ENCODE assay signal across 11 cellular contexts in the genomic region with DNA sequence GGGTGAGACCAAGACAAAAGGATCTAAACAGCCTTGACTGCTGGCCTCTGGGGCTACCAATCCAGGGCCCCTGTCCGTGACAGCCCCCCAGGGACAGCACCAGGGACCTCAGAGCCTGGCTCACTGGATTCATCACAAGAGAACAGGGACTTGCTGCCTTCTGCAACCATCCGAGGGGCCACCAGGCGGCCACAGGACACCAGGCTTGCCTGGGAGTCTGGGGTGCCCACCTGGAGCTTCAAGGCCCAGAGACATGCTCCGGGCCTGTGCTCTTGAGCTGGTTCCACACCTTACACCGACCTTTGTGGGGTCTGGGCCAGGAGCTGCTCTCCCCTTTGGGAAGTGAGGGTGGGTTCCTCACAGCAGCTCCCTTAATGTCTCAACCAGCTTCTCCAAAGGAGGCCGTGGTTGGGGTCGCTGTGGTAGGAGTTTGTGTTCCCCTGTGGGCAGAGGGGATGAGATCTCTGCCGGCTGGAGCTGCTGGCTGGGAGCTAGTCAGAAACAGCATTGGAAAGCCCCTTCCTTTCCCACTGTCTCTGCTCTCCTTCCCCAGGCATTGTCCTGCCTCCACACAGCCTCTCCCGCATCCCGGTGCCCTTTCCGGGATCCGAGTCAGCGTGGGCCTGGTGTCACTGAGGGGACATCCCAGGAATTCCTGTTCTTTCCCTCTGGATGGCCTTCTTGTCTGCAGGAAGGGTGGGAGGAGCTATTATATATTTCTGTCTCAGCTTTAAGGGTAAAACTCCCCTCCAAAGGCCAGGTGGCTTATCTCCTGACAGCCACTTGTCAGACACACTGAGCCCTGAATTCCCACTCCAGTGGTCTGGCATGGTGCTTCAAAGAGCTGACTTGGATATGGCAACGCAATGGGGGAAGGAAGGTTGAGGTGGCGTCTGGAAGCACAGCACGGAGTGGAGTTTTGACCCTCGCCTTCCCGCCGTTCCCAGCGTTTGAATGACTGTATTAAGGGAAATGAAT. TPM values are rescaled to one million over a fixed set of nuclear protein-coding genes. Genes with fewer than 3 reads are reported as not detected.
DNase-seq lines count a peak whose midpoint lies in the region; ATAC-seq and TF ChIP-seq lines count a peak whose summit lies in the region.
"Had no signal": no experiment of that assay in that cellular context is flagged by ENCODE, and none has a peak within 500 bp of the region (broad histone marks: within the 10 kb centered on the region; RNA-seq: fewer than 3 reads in every experiment).

No MANE protein-coding gene starts in this region.

- TF ChIP-seq CTCF in CD14-positive monocyte (IDR thresholded peaks at IDR 0.05): peak; percentile 34
- TF ChIP-seq CTCF in HFFc6 (IDR thresholded peaks at IDR 0.05): peak; percentile 66
- peak; percentile 21; the same call in 1 of the 2 replicates for TF ChIP-seq CTCF in VCaP (conservative IDR thresholded peaks at IDR 0.05)
- no peak for TF ChIP-seq CTCF in thyroid gland (IDR thresholded peaks at IDR 0.05)

- H3K27ac Mint-ChIP-seq in CD14-positive monocyte: peak overlapping the region in 1 of 7 donors; percentile 82
- H3K27ac Mint-ChIP-seq in HFFc6: no peak overlapping the region

- DNase-seq in CD14-positive monocyte (ENCODE audit: low spot score) (no peak), HFFc6 (no peak), left lobe of liver (ENCODE audit: low spot score) (peak; percentile 23), thyroid gland (no peak)
- DNase-seq in activated T-cell treated with anti-CD3 and anti-CD28 coated beads, Interleukin-2, amount 50 U/mL, for 48 hours: no peak
- DNase-seq: activated CD4-positive, alpha-beta T cell treated with anti-CD3 and anti-CD28 coated beads for 1 hour; effector CD4-positive, alpha-beta T cell had no signal

- H3K4me3 ChIP-seq in thyroid gland (replicated peaks in 1 of 3): no peak overlapping the region
- H3K4me3 ChIP-seq: ovary had no signal

- H3K9me3 ChIP-seq in thyroid gland: no peaks in the 10 kb centered on the region
- H3K9me3 ChIP-seq: ovary had no signal

- no peaks in the 10 kb centered on the region for H3K27me3 ChIP-seq in thyroid gland
- H3K27me3 ChIP-seq: ovary had no signal

- 57 to 62% methylated on average over 15 to 18 of the region's 20 CpGs for WGBS in thyroid gland, 2 donors

- H3K27me3 Mint-ChIP-seq in CD14-positive monocyte (ENCODE audit: low read depth in 3 of 3) (peaks cover 45 to 57% (median 45%) of the 10 kb centered on the region in 3 donors), HFFc6 (ENCODE audit: insufficient read depth) (peaks cover 40% of the 10 kb centered on the region)

- ATAC-seq in left lobe of liver (peak; percentile 22), GM21576 (IDR thresholded peaks at IDR 0.05; ENCODE audit: unreplicated experiment) (no peak), GM21737 (IDR thresholded peaks at IDR 0.05; ENCODE audit: unreplicated experiment) (no peak)

- H3K36me3 Mint-ChIP-seq in CD14-positive monocyte: peaks cover 25 to 31% of the 10 kb centered on the region in 2 donors
- H3K36me3 Mint-ChIP-seq in HFFc6 (ENCODE audit: low read depth): no peaks in the 10 kb centered on the region

- intact Hi-C loops in CD14-positive monocyte (cut with micrococcal nuclease): no loop called here
- intact Hi-C loops in thyroid gland (cut with DNase I): no loop called here

- H3K9me3 Mint-ChIP-seq in CD14-positive monocyte: peaks cover 0 to 14% (median 6%) of the 10 kb centered on the region in 7 donors
- H3K9me3 Mint-ChIP-seq in HFFc6: no peaks in the 10 kb centered on the region

- H3K4me1 Mint-ChIP-seq in CD14-positive monocyte: peaks cover 20% of the 10 kb centered on the region
- H3K4me1 Mint-ChIP-seq in HFFc6 (ENCODE audit: low read depth): peaks cover 21% of the 10 kb centered on the region

- no peak overlapping the region for H3K27ac ChIP-seq in VCaP
- H3K27ac ChIP-seq in thyroid gland: no peak overlapping the region
- H3K27ac ChIP-seq: ovary had no signal

- no peaks in the 10 kb centered on the region for H3K36me3 ChIP-seq in thyroid gland
- H3K36me3 ChIP-seq: ovary had no signal

- peaks cover 1 to 17% of the 10 kb centered on the region in 2 donors for H3K4me1 ChIP-seq in thyroid gland

- TF ChIP-seq POLR2A in thyroid gland (IDR thresholded peaks at IDR 0.05): no peak

- peak overlapping the region in 1 of 2 donors; percentile 19 for H3K4me3 Mint-ChIP-seq in CD14-positive monocyte
- no peak overlapping the region for H3K4me3 Mint-ChIP-seq in HFFc6

RNA-seq across cellular contexts. Expression of a gene that starts 5.1 kb away (rescaled TPM):
- under 1 TPM; 0.58 to 0.73 TPM for polyA plus RNA-seq in CD14-positive monocyte
- total RNA-seq in HFFc6 (2021; fragmentation: NEBNext Ultra II Directional; extraction: Animal tissue kit (Norgen Biotek cat#: 25700)): 1 to 10 TPM; 1.5 to 3.0 (median 2.3) TPM
- total RNA-seq in left lobe of liver (1.9 TPM), thyroid gland (10 to 100 TPM; 23.2 to 82.8 (median 48.4) TPM)

Comparison
In these comparisons a context has a peak if more than half of its experiments do, and no peak if none do; other contexts are left out.
1. CTCF ChIP-seq: peak in CD14-positive monocyte (single experiment), HFFc6 (single experiment) and VCaP (single experiment); none in thyroid gland (0 of 6).